ENCODE assay signal across 25 cellular contexts in the genomic region with DNA sequence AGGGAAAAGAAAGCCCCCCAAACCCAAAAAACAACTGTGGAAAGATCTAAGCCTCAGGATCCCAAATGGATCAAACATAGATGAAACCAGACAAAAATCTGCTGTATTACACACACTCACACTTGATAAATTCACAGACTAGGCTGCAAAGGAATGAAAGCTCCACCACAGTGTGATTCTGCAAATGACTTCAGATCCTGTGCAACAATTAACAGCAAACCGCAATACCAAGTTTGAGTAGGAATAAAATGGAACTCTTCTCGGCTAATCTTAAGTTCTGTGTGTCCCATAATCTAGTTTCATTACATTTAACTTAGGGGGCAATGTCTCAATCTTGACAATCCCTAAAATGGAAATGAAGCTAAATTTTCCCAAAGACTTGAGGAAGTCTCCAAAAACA. TPM values are rescaled to one million over a fixed set of nuclear protein-coding genes. Genes with fewer than 3 reads are reported as not detected.
DNase-seq lines count a peak whose midpoint lies in the region; ATAC-seq and TF ChIP-seq lines count a peak whose summit lies in the region.
"Had no signal": no experiment of that assay in that cellular context is flagged by ENCODE, and none has a peak within 500 bp of the region (broad histone marks: within the 10 kb centered on the region; RNA-seq: fewer than 3 reads in every experiment).

No MANE protein-coding gene starts in this region.

- H3K36me3 Mint-ChIP-seq in activated naive CD8-positive, alpha-beta T cell = peaks cover 35% of the 10 kb centered on the region
- H3K36me3 Mint-ChIP-seq in activated naive CD8-positive, alpha-beta T cell treated with anti-CD3 and anti-CD28 coated beads, Interleukin-2, amount 50 U/mL, for 24 hours (ENCODE audit: low read depth) = peaks cover 55% of the 10 kb centered on the region
- peaks cover 37 to 57% (median 45%) of the 10 kb centered on the region in 3 donors for H3K36me3 Mint-ChIP-seq in immature natural killer cell
- peaks cover 36 to 39% of the 10 kb centered on the region in 2 donors for H3K36me3 Mint-ChIP-seq in stimulated activated naive B cell treated with anti-CD40 and anti-IgM and Interleukin-4, amounts not matched to agents 10 μg/mL and 1 μg/mL and 100 μg/mL, for 72 hours

- H3K27ac ChIP-seq in psoas muscle = no peak overlapping the region
- H3K27ac ChIP-seq: BLaER1, left lung, transverse colon had no signal

- no peaks in the 10 kb centered on the region for H3K9me3 Mint-ChIP-seq in activated naive CD8-positive, alpha-beta T cell (ENCODE audit: low read depth)
- H3K9me3 Mint-ChIP-seq in activated naive CD8-positive, alpha-beta T cell treated with anti-CD3 and anti-CD28 coated beads, Interleukin-2, amount 50 U/mL, for 24 hours = no peaks in the 10 kb centered on the region
- H3K9me3 Mint-ChIP-seq in immature natural killer cell = peaks cover 0 to 1% (median 0%) of the 10 kb centered on the region in 6 donors
- H3K9me3 Mint-ChIP-seq in stimulated activated naive B cell treated with anti-CD40 and anti-IgM and Interleukin-4, amounts not matched to agents 10 μg/mL and 1 μg/mL and 100 μg/mL, for 72 hours = no peaks in the 10 kb centered on the region
- H3K9me3 Mint-ChIP-seq: activated naive CD8-positive, alpha-beta T cell treated with anti-CD3 and anti-CD28 coated beads for 36 hours had no signal

- H3K4me1 ChIP-seq in psoas muscle (peaks cover 4% of the 10 kb centered on the region), BE2C (no peaks in the 10 kb centered on the region)
- H3K4me1 ChIP-seq: BLaER1 had no signal

- TF ChIP-seq CTCF in psoas muscle (IDR thresholded peaks at IDR 0.05) (no peak), BE2C (IDR thresholded peaks at IDR 0.05; ENCODE audit: low read depth, low read length) (no peak)

- H3K4me3 ChIP-seq in psoas muscle (no peak overlapping the region), BE2C (ENCODE audit: low read depth, low read length) (no peak overlapping the region)
- H3K4me3 ChIP-seq: BLaER1, left lung, transverse colon had no signal

- peak overlapping the region; percentile 64 for H3K27ac Mint-ChIP-seq in activated naive CD8-positive, alpha-beta T cell
- no peak overlapping the region for H3K27ac Mint-ChIP-seq in activated naive CD8-positive, alpha-beta T cell treated with anti-CD3 and anti-CD28 coated beads, Interleukin-2, amount 50 U/mL, for 24 hours
- peak overlapping the region; percentile 23 to 90 (median 69) for H3K27ac Mint-ChIP-seq in immature natural killer cell
- peak overlapping the region; percentile 10 for H3K27ac Mint-ChIP-seq in stimulated activated naive B cell treated with anti-CD40 and anti-IgM and Interleukin-4, amounts not matched to agents 10 μg/mL and 1 μg/mL and 100 μg/mL, for 72 hours

- 92 to 97% (median 94%) methylated on average over 2 of the region's 2 CpGs for WGBS in psoas muscle, 3 donors

- ATAC-seq in activated naive CD8-positive, alpha-beta T cell treated with anti-CD3 and anti-CD28 coated beads, Interleukin-2, amount 50 U/mL, for 24 hours = no peak
- no peak for ATAC-seq in stimulated activated naive B cell treated with anti-CD40 and anti-IgM and Interleukin-4, amounts not matched to agents 10 μg/mL and 1 μg/mL and 100 μg/mL, for 72 hours (replicated peaks)
- ATAC-seq in psoas muscle = no peak
- ATAC-seq in GM21423 (IDR thresholded peaks at IDR 0.05; ENCODE audit: unreplicated experiment) = no peak
- ATAC-seq: HCT116, left lung had no signal

- H3K27me3 ChIP-seq in psoas muscle (ENCODE audit: insufficient read depth in 3 of 3, low read length in 2 of 3) (no peaks in the 10 kb centered on the region), BE2C (no peaks in the 10 kb centered on the region)
- H3K27me3 ChIP-seq: BLaER1, left lung, transverse colon had no signal

- H3K4me1 Mint-ChIP-seq in activated naive CD8-positive, alpha-beta T cell (ENCODE audit: low read depth) = peaks cover 26% of the 10 kb centered on the region
- peaks cover 10% of the 10 kb centered on the region for H3K4me1 Mint-ChIP-seq in activated naive CD8-positive, alpha-beta T cell treated with anti-CD3 and anti-CD28 coated beads, Interleukin-2, amount 50 U/mL, for 24 hours
- H3K4me1 Mint-ChIP-seq in immature natural killer cell = peaks cover 19 to 41% of the 10 kb centered on the region in 2 donors
- peaks cover 0 to 6% of the 10 kb centered on the region in 2 donors for H3K4me1 Mint-ChIP-seq in stimulated activated naive B cell treated with anti-CD40 and anti-IgM and Interleukin-4, amounts not matched to agents 10 μg/mL and 1 μg/mL and 100 μg/mL, for 72 hours

- no peaks in the 10 kb centered on the region for H3K27me3 Mint-ChIP-seq in activated naive CD8-positive, alpha-beta T cell
- H3K27me3 Mint-ChIP-seq in activated naive CD8-positive, alpha-beta T cell treated with anti-CD3 and anti-CD28 coated beads, Interleukin-2, amount 50 U/mL, for 24 hours = no peaks in the 10 kb centered on the region
- peaks cover 17 to 48% (median 38%) of the 10 kb centered on the region in 3 donors for H3K27me3 Mint-ChIP-seq in immature natural killer cell (ENCODE audit: low read depth in 3 of 3)
- no peaks in the 10 kb centered on the region for H3K27me3 Mint-ChIP-seq in stimulated activated naive B cell treated with anti-CD40 and anti-IgM and Interleukin-4, amounts not matched to agents 10 μg/mL and 1 μg/mL and 100 μg/mL, for 72 hours
- H3K27me3 Mint-ChIP-seq: activated naive CD8-positive, alpha-beta T cell treated with anti-CD3 and anti-CD28 coated beads for 36 hours had no signal

- no peak overlapping the region for H3K4me3 Mint-ChIP-seq in activated naive CD8-positive, alpha-beta T cell
- no peak overlapping the region for H3K4me3 Mint-ChIP-seq in activated naive CD8-positive, alpha-beta T cell treated with anti-CD3 and anti-CD28 coated beads, Interleukin-2, amount 50 U/mL, for 24 hours
- peak overlapping the region in 1 of 5 donors; percentile 35 for H3K4me3 Mint-ChIP-seq in immature natural killer cell
- no peak overlapping the region for H3K4me3 Mint-ChIP-seq in stimulated activated naive B cell treated with anti-CD40 and anti-IgM and Interleukin-4, amounts not matched to agents 10 μg/mL and 1 μg/mL and 100 μg/mL, for 72 hours
- H3K4me3 Mint-ChIP-seq: activated naive CD8-positive, alpha-beta T cell treated with anti-CD3 and anti-CD28 coated beads for 36 hours had no signal

- H3K9me3 ChIP-seq in psoas muscle (no peaks in the 10 kb centered on the region), BE2C (no peaks in the 10 kb centered on the region)
- H3K9me3 ChIP-seq: BLaER1, left lung, transverse colon had no signal

- H3K36me3 ChIP-seq in psoas muscle (ENCODE audit: insufficient read depth in 1 of 2, low read depth in 1 of 2) (peaks cover 20 to 72% of the 10 kb centered on the region in 2 donors), BE2C (peaks cover 70% of the 10 kb centered on the region)

- DNase-seq in activated naive CD8-positive, alpha-beta T cell treated with anti-CD3 and anti-CD28 coated beads, Interleukin-2, amount 50 U/mL, for 24 hours = no peak
- DNase-seq in NAMALWA (ENCODE audit: low spot score) (peak; percentile 19), immature natural killer cell (peak in 1 of 3 donors; percentile 10), psoas muscle (no peak), BE2C (no peak)
- DNase-seq in stimulated activated naive B cell treated with anti-CD40 and anti-IgM and Interleukin-4, amounts not matched to agents 10 μg/mL and 1 μg/mL and 100 μg/mL, for 72 hours = no peak
- DNase-seq: activated CD4-positive, alpha-beta T cell treated with anti-CD3 and anti-CD28 coated beads, Interleukin-2, amount 50 U/mL, for 4 hours; activated CD8-positive, alpha-beta memory T cell treated with anti-CD3 and anti-CD28 coated beads, Interleukin-2, amount 50 U/mL, for 48 hours; activated naive CD8-positive, alpha-beta T cell treated with anti-CD3 and anti-CD28 coated beads for 36 hours; aorta; Calu3; DMS79 treated with DMSO at 0.1 percent for 48 hours; effector memory CD4-positive, alpha-beta T cell; GDM1; left lung; MV-4-11; NCI-H446 treated with DMSO at 0.1 percent for 48 hours; SIG-M5; stimulated activated CD4-positive, alpha-beta T cell treated with anti-CD3 and anti-CD28 coated beads, Interleukin-4, amount 100 ng/mL, for 24 hours; T1000; transverse colon had no signal

- intact Hi-C loops in psoas muscle (cut with DNase I) = no loop called here

RNA-seq across cellular contexts. Expression of gene CLK1, which starts 11.9 kb away (rescaled TPM):
- polyA plus RNA-seq in immature natural killer cell (10 to 100 TPM; 26.2 to 48.7 (median 47.9) TPM), psoas muscle (10 to 100 TPM; 49.4 to 91.8 (median 86.6) TPM)
- 10 to 100 TPM; 30.6 to 71.0 (median 41.3) TPM for total RNA-seq in psoas muscle
- polyA plus RNA-seq in BE2C (2012; ENCODE audit: insufficient read depth, insufficient read length, low read depth) = 56.3 TPM

RNA-seq across cellular contexts. Expression of gene PPIL3, which starts 36.3 kb away (rescaled TPM):
- polyA plus RNA-seq in immature natural killer cell = 10 to 100 TPM; 17.9 to 30.4 (median 25.7) TPM
- total RNA-seq in psoas muscle = 10 to 100 TPM; 13.8 to 18.5 (median 16.8) TPM
- 10 to 100 TPM; 10.7 to 31.2 (median 18.1) TPM for polyA plus RNA-seq in psoas muscle
- 21.0 TPM for polyA plus RNA-seq in BE2C (2012; ENCODE audit: insufficient read depth, insufficient read length, low read depth)

RNA-seq across cellular contexts. Expression of gene NIF3L1, which starts 36.6 kb away (rescaled TPM):
- polyA plus RNA-seq in immature natural killer cell = 10 to 100 TPM; 13.5 to 31.0 (median 20.9) TPM
- total RNA-seq in psoas muscle = 10 to 100 TPM; 11.6 to 21.7 (median 16.0) TPM
- polyA plus RNA-seq in psoas muscle = 10 to 100 TPM; 21.2 to 50.0 (median 37.8) TPM
- 70.1 TPM for polyA plus RNA-seq in BE2C (2012; ENCODE audit: insufficient read depth, insufficient read length, low read depth)

RNA-seq across cellular contexts. Expression of gene BZW1, which starts 40.9 kb away (rescaled TPM):
- polyA plus RNA-seq in immature natural killer cell = 100 to 1,000 TPM; 354 to 367 (median 365) TPM
- 100 to 1,000 TPM in 3 of 4 donors, 10 to 100 TPM in 1; 55.6 to 122 (median 114) TPM for total RNA-seq in psoas muscle
- 100 to 1,000 TPM in 2 of 3 donors, 10 to 100 TPM in 1; 52.5 to 223 (median 163) TPM for polyA plus RNA-seq in psoas muscle
- 137 TPM for polyA plus RNA-seq in BE2C (2012; ENCODE audit: insufficient read depth, insufficient read length, low read depth)
